Comparison of ENCODE assay signal across 1 cellular context in genomic region chr13:99302637-99303505, GRCh38.
A peak's percentile ranks its signal among the peaks of the same experiment; 100 is the strongest.
TF ChIP-seq lines count a peak whose summit lies in the region.

No MANE protein-coding gene starts in this region.

TF ChIP-seq in GM12878, 131 proteins besides CTCF, POLR2A, EP300 and RAD21:
- TF ChIP-seq NR2C2 (IDR thresholded peaks at IDR 0.05; ENCODE audit: borderline replicate concordance, control insufficient read depth, insufficient read length, low read depth) (no peak), POU2F2 (IDR thresholded peaks at IDR 0.05; ENCODE audit: borderline replicate concordance, low read depth, low read length) (peak; percentile 26; the same call in 2 of the 3 replicates), RELB (IDR thresholded peaks at IDR 0.05; ENCODE audit: low read depth) (0 out of 2 replicates have a peak, but pooled peaks have one; percentile 1), PAX8 (IDR thresholded peaks at IDR 0.05) (0 out of 2 replicates have a peak, but pooled peaks have one; percentile 19), TCF12 (IDR thresholded peaks at IDR 0.05; ENCODE audit: low read depth, low read length) (no peak), MEF2B (IDR thresholded peaks at IDR 0.05; ENCODE audit: partially characterized antibody, poor library complexity, severe bottlenecking) (no peak), CREB1 (IDR thresholded peaks at IDR 0.05; ENCODE audit: low read depth) (peak; percentile 19; the same call in 1 of the 2 replicates), BHLHE40 (IDR thresholded peaks at IDR 0.05; ENCODE audit: borderline replicate concordance in 1 of 2, low read depth in 2 of 2, low read length in 1 of 2) (no peak), TCF7 (IDR thresholded peaks at IDR 0.05; ENCODE audit: borderline replicate concordance) (no peak), POLR2AphosphoS5 (IDR thresholded peaks at IDR 0.05; ENCODE audit: low read length) (peak; percentile 80), RUNX3 (IDR thresholded peaks at IDR 0.05; ENCODE audit: low read length) (peak; percentile 16; the same call in 1 of the 2 replicates), NFXL1 (IDR thresholded peaks at IDR 0.05; ENCODE audit: borderline replicate concordance) (no peak), BACH1 (IDR thresholded peaks at IDR 0.05; ENCODE audit: borderline replicate concordance) (0 out of 2 replicates have a peak, but pooled peaks have one; percentile 38), MXI1 (IDR thresholded peaks at IDR 0.05; ENCODE audit: low read depth, low read length) (peak; percentile 35; the same call in 1 of the 2 replicates), CEBPB (IDR thresholded peaks at IDR 0.05; ENCODE audit: borderline replicate concordance in 1 of 2, low read depth in 2 of 2, low read length in 2 of 2) (no peak; a peak in 1 of 4 replicates), ZNF687 (IDR thresholded peaks at IDR 0.05) (peak; percentile 36; the same call in 1 of the 2 replicates), POLR2AphosphoS2 (IDR thresholded peaks at IDR 0.05; ENCODE audit: low read depth, low read length) (peak; percentile 9), PRDM15 (CRISPR knock-in tag; IDR thresholded peaks at IDR 0.05) (peak; percentile 63; the same call in 1 of the 2 replicates), CBFB (IDR thresholded peaks at IDR 0.05; ENCODE audit: low read depth) (no peak), ZBED1 (IDR thresholded peaks at IDR 0.05; ENCODE audit: borderline replicate concordance) (0 out of 2 replicates have a peak, but pooled peaks have one; percentile 22), ZBTB11 (CRISPR knock-in tag; IDR thresholded peaks at IDR 0.05) (peak; percentile 20; the same call in 1 of the 2 replicates), SP1 (IDR thresholded peaks at IDR 0.05; ENCODE audit: low read depth, low read length) (no peak), KLF5 (IDR thresholded peaks at IDR 0.05; ENCODE audit: partially characterized antibody) (no peak), IKZF1 (conservative IDR thresholded peaks at IDR 0.05) (no peak; the same call in 1 of the 2 replicates), MLLT1 (IDR thresholded peaks at IDR 0.05) (peak; percentile 65; the same call in 1 of the 2 replicates), BMI1 (IDR thresholded peaks at IDR 0.05; ENCODE audit: borderline replicate concordance) (0 out of 2 replicates have a peak, but pooled peaks have one; percentile 13), CHD2 (IDR thresholded peaks at IDR 0.05; ENCODE audit: borderline replicate concordance, low read depth, low read length) (no peak), CUX1 (IDR thresholded peaks at IDR 0.05; ENCODE audit: insufficient replicate concordance, low read depth, low read length) (no peak), PML (IDR thresholded peaks at IDR 0.05; ENCODE audit: low read length) (peak; percentile 56; the same call in 1 of the 2 replicates), FOXM1 (IDR thresholded peaks at IDR 0.05; ENCODE audit: low read depth, low read length) (no peak; the same call in 1 of the 2 replicates)
